Comparison of ENCODE assay signal across 8 cellular contexts in genomic region chr11:84780689-84781293, GRCh38.
DNase-seq lines count a peak whose midpoint lies in the region; ATAC-seq and TF ChIP-seq lines count a peak whose summit lies in the region.

No MANE protein-coding gene starts in this region.

- intact Hi-C loops in left colon (cut with DNase I, micrococcal nuclease), result no loop called here

- TF ChIP-seq CTCF in GM10266 (IDR thresholded peaks at IDR 0.05; ENCODE audit: control insufficient read depth, insufficient read depth, low read depth, missing control alignments) (peak; percentile 27), LNCAP (IDR thresholded peaks at IDR 0.05) (peak; percentile 66), VCaP (conservative IDR thresholded peaks at IDR 0.05) (peak; percentile 86)

- H3K27ac ChIP-seq in VCaP, result no peak overlapping the region

- ATAC-seq in left colon, result peak; percentile 69
- no peak for ATAC-seq in HG02884 (IDR thresholded peaks at IDR 0.05; ENCODE audit: unreplicated experiment)
- no peak for ATAC-seq in esophagus mucosa

- peak; percentile 6 for DNase-seq in GM10266 (ENCODE audit: extremely low spot score)
- DNase-seq in left colon, result no peak
- no peak for DNase-seq in activated T-cell treated with anti-CD3 and anti-CD28 coated beads for 4 hours
- no peak for DNase-seq in activated T-cell treated with anti-CD3 and anti-CD28 coated beads, Interleukin-2, amount 50 U/mL, for 48 hours

Comparison
In these comparisons a context has a peak if more than half of its experiments do, and no peak if none do; other contexts are left out.
1. CTCF ChIP-seq: peak in every context shown above with its lines; median percentile 86 in VCaP; 66 in LNCAP; 27 in GM10266.